In genomic region chr10:3241128-3242057, GRCh38 we compare ENCODE assay signal across 23 cellular contexts.
DNase-seq lines count a peak whose midpoint lies in the region; ATAC-seq, FAIRE-seq and TF ChIP-seq lines count a peak whose summit lies in the region.
"Had no signal": no experiment of that assay in that cellular context is flagged by ENCODE, and none has a peak within 500 bp of the region (broad histone marks: within the 10 kb centered on the region; RNA-seq: fewer than 3 reads in every experiment).

No MANE protein-coding gene starts in this region.

- no peaks in the 10 kb centered on the region for H3K36me3 Mint-ChIP-seq in chondrocyte (ENCODE audit: low read depth)
- H3K36me3 Mint-ChIP-seq: activated naive CD4-positive, alpha-beta T cell treated with anti-CD3 and anti-CD28 coated beads, Interleukin-2, amount 10 ng/mL, durations not matched to agents 7 days and 5 days; naive thymus-derived CD4-positive, alpha-beta T cell; stimulated activated memory B cell treated with anti-CD40 and anti-IgM and Interleukin-4, amounts not matched to agents 10 μg/mL and 1 μg/mL and 100 μg/mL, for 72 hours had no signal

- H3K4me1 ChIP-seq in K562 (replicated peaks in 1 of 2; ENCODE audit: control insufficient read depth in 2 of 2, insufficient read depth in 2 of 2, low read length in 2 of 2) (peaks cover 0 to 8% of the 10 kb centered on the region in 2 experiments; a peak in 1 of 5 replicates), spleen (peaks cover 0 to 16% (median 10%) of the 10 kb centered on the region in 6 donors)

- TF ChIP-seq POLR2A in K562 (conservative IDR thresholded peaks at IDR 0.05) (no peak), spleen (IDR thresholded peaks at IDR 0.05) (no peak)

- 17% methylated on average over 33 of the region's 33 CpGs for WGBS in K562 (ENCODE audit: insufficient coverage, low coverage, missing lambda C conversion rate)
- WGBS in spleen, 5 donors: 87 to 94% (median 89%) methylated on average over 33 of the region's 33 CpGs

- no peaks in the 10 kb centered on the region for H3K9me3 Mint-ChIP-seq in chondrocyte (ENCODE audit: low read depth)
- H3K9me3 Mint-ChIP-seq: activated naive CD4-positive, alpha-beta T cell treated with anti-CD3 and anti-CD28 coated beads, Interleukin-2, amount 10 ng/mL, durations not matched to agents 7 days and 5 days; activated T-helper 17 cell treated with anti-CD3 and anti-CD28 coated beads, Interleukin-2, amount 50 U/mL, for 72 hours; naive thymus-derived CD4-positive, alpha-beta T cell; stimulated activated memory B cell treated with anti-CD40 and anti-IgM and Interleukin-4, amounts not matched to agents 10 μg/mL and 1 μg/mL and 100 μg/mL, for 72 hours had no signal

- H3K27me3 ChIP-seq in K562 (ENCODE audit: control insufficient read depth in 2 of 2, insufficient read depth in 2 of 2, low read length in 2 of 2) (peaks cover 50 to 83% of the 10 kb centered on the region in 2 experiments), spleen (replicated peaks in 1 of 7) (peaks cover 0 to 13% (median 0%) of the 10 kb centered on the region in 7 donors)
- H3K27me3 ChIP-seq: BLaER1, transverse colon had no signal

- POLR2A ChIA-PET in K562 (lab: Yijun Ruan, JAX): no interaction called here

- no peaks in the 10 kb centered on the region for H3K27me3 Mint-ChIP-seq in chondrocyte (ENCODE audit: low read depth)

- no peak overlapping the region for H3K4me3 Mint-ChIP-seq in chondrocyte (ENCODE audit: unreplicated experiment)
- H3K4me3 Mint-ChIP-seq: activated CD8-positive, alpha-beta T cell treated with anti-CD3 and anti-CD28 coated beads, Interleukin-2, amount 10 ng/mL, durations not matched to agents 7 days and 5 days; activated naive CD4-positive, alpha-beta T cell treated with anti-CD3 and anti-CD28 coated beads, Interleukin-2, amount 10 ng/mL, durations not matched to agents 7 days and 5 days; activated T-helper 17 cell treated with anti-CD3 and anti-CD28 coated beads, Interleukin-2, amount 50 U/mL, for 72 hours; naive thymus-derived CD4-positive, alpha-beta T cell; stimulated activated memory B cell treated with anti-CD40 and anti-IgM and Interleukin-4, amounts not matched to agents 10 μg/mL and 1 μg/mL and 100 μg/mL, for 72 hours; T-helper 17 cell had no signal

- H3K9me3 ChIP-seq in K562 (replicated peaks; ENCODE audit: control insufficient read depth, insufficient read depth, low read depth, low read length): peaks cover 2% of the 10 kb centered on the region
- H3K9me3 ChIP-seq in spleen: no peaks in the 10 kb centered on the region
- H3K9me3 ChIP-seq: adrenal gland, BLaER1, transverse colon had no signal

- DNase-seq in Ammon's horn (ENCODE audit: low spot score) (peak; percentile 29), GM03348 (ENCODE audit: low spot score) (peak; percentile 23), K562 (ENCODE audit: extremely low read depth in 1 of 4, low spot score in 3 of 4) (no peak), medulla oblongata (ENCODE audit: extremely low spot score) (peak; percentile 31), NAMALWA (ENCODE audit: low spot score) (no peak), T-helper 9 cell (no peak), spleen (no peak), chondrocyte (ENCODE audit: low spot score) (no peak)
- DNase-seq: activated CD8-positive, alpha-beta T cell treated with anti-CD3 and anti-CD28 coated beads, Interleukin-2, amount 10 ng/mL, durations not matched to agents 7 days and 5 days; activated naive CD4-positive, alpha-beta T cell treated with anti-CD3 and anti-CD28 coated beads, Interleukin-2, amount 10 ng/mL, durations not matched to agents 7 days and 5 days; glutamatergic neuron; HCEC 1CT; naive thymus-derived CD4-positive, alpha-beta T cell; NCI-H2171; NCI-H524 treated with DMSO at 0.1 percent for 48 hours; SHP77; T-helper 17 cell; transverse colon had no signal

- TF ChIP-seq RAD21 in K562 (CRISPR knock-in tag; conservative IDR thresholded peaks at IDR 0.05 in 1 of 2, IDR thresholded peaks at IDR 0.05 in 1 of 2): no peak

- no peak overlapping the region for H2AFZ ChIP-seq in K562 (ENCODE audit: low read depth, low read length)

- no peak overlapping the region for H3K27ac Mint-ChIP-seq in chondrocyte (ENCODE audit: unreplicated experiment)
- H3K27ac Mint-ChIP-seq: activated CD8-positive, alpha-beta T cell treated with anti-CD3 and anti-CD28 coated beads, Interleukin-2, amount 10 ng/mL, durations not matched to agents 7 days and 5 days; activated naive CD4-positive, alpha-beta T cell treated with anti-CD3 and anti-CD28 coated beads, Interleukin-2, amount 10 ng/mL, durations not matched to agents 7 days and 5 days; activated T-helper 17 cell treated with anti-CD3 and anti-CD28 coated beads, Interleukin-2, amount 50 U/mL, for 72 hours; naive thymus-derived CD4-positive, alpha-beta T cell; stimulated activated memory B cell treated with anti-CD40 and anti-IgM and Interleukin-4, amounts not matched to agents 10 μg/mL and 1 μg/mL and 100 μg/mL, for 72 hours; T-helper 17 cell had no signal

- H3K9me1 ChIP-seq in K562 (ENCODE audit: control insufficient read depth, insufficient read depth, low read length): no peaks in the 10 kb centered on the region

- no peak overlapping the region for H3K9ac ChIP-seq in K562 (ENCODE audit: insufficient read depth in 1 of 2, low read depth in 2 of 2, low read length in 2 of 2)
- H3K9ac ChIP-seq: BLaER1 had no signal

- H3K36me3 ChIP-seq in K562 (ENCODE audit: control insufficient read depth, insufficient read depth, low read length): no peaks in the 10 kb centered on the region
- H3K36me3 ChIP-seq in spleen: no peaks in the 10 kb centered on the region
- H3K36me3 ChIP-seq: adrenal gland, BLaER1, transverse colon had no signal

- in situ Hi-C loops in K562 (cut with MboI): loop anchor here (10.0 kb wide), 1 partner anchor 1423 kb away; no protein-coding TSS in a partner anchor

- no peak for FAIRE-seq in K562 (lab: Jason Lieb, UNC)
- FAIRE-seq: islet of Langerhans had no signal

- TF ChIP-seq EP300 in K562 (IDR thresholded peaks at IDR 0.05; ENCODE audit: low read length): no peak

- TF ChIP-seq CTCF in K562 (IDR thresholded peaks at IDR 0.05 in 2 of 3, conservative IDR thresholded peaks at IDR 0.05 in 1 of 3; ENCODE audit: insufficient read depth in 2 of 3, low read depth in 1 of 3, low read length in 3 of 3) (no peak), spleen (IDR thresholded peaks at IDR 0.05 in 8 of 11, conservative IDR thresholded peaks at IDR 0.05 in 3 of 11) (no peak), chondrocyte (IDR thresholded peaks at IDR 0.05) (no peak)

- intact Hi-C loops in K562 (cut with micrococcal nuclease): no loop called here
- intact Hi-C loops in spleen (cut with DNase I; ENCODE audit: low total_unique reads): no loop called here

- H4K20me1 ChIP-seq in K562 (replicated peaks; ENCODE audit: control insufficient read depth, insufficient read depth, low read length): 0 out of 2 replicates have a peak, but pooled peaks cover 8% of the 10 kb centered on the region
- H4K20me1 ChIP-seq: BLaER1 had no signal

- CTCF ChIA-PET in K562 (lab: Yijun Ruan, JAX; ENCODE audit: low intra/inter-chr PET ratio): interaction anchor here (0.6 to 1.5 kb wide), 2 partner anchors 1360 to 1415 kb away, joined by 3 to 5 read pairs; no protein-coding TSS in a partner anchor

- H3K4me1 Mint-ChIP-seq in chondrocyte (ENCODE audit: low read depth): peaks cover 25% of the 10 kb centered on the region
- H3K4me1 Mint-ChIP-seq: activated T-helper 17 cell treated with anti-CD3 and anti-CD28 coated beads, Interleukin-2, amount 50 U/mL, for 72 hours; T-helper 17 cell had no signal

- H3K27ac ChIP-seq in K562 (ENCODE audit: extremely low read depth, low read depth, low read length) (no peak overlapping the region), spleen (peak overlapping the region in 3 of 8 donors; percentile 74 to 78 (median 76))
- H3K27ac ChIP-seq: BLaER1, transverse colon had no signal

- H3K79me2 ChIP-seq in K562 (ENCODE audit: control insufficient read depth, insufficient read depth, low read length): no peaks in the 10 kb centered on the region

- no peak overlapping the region for H3K4me3 ChIP-seq in K562
- H3K4me3 ChIP-seq in spleen: no peak overlapping the region
- H3K4me3 ChIP-seq: adrenal gland, BLaER1, transverse colon had no signal

- ATAC-seq in K562: no peak
- ATAC-seq: activated CD8-positive, alpha-beta T cell treated with anti-CD3 and anti-CD28 coated beads, Interleukin-2, amount 10 ng/mL, durations not matched to agents 7 days and 5 days; activated T-helper 17 cell treated with anti-CD3 and anti-CD28 coated beads, Interleukin-2, amount 50 U/mL, for 72 hours; naive thymus-derived CD4-positive, alpha-beta T cell; stimulated activated memory B cell treated with anti-CD40 and anti-IgM and Interleukin-4, amounts not matched to agents 10 μg/mL and 1 μg/mL and 100 μg/mL, for 72 hours; T-helper 17 cell had no signal

- no peak overlapping the region for H3K4me2 ChIP-seq in K562 (ENCODE audit: insufficient read depth, low read length)
- H3K4me2 ChIP-seq: BLaER1 had no signal

- no TSS peak for BruUV-seq in K562 (replicated peaks; lab: Mats Ljungman, UMichigan)

TF ChIP-seq in K562, 482 proteins besides CTCF, POLR2A, EP300 and RAD21:
- TF ChIP-seq RFX1 (IDR thresholded peaks at IDR 0.05): peak; percentile 60
- no peak for TF ChIP-seq NR1H2 (CRISPR knock-in tag; IDR thresholded peaks at IDR 0.05)

Comparison
In these comparisons a context has a peak if more than half of its experiments do, and no peak if none do; other contexts are left out.
1. DNase-seq: peak in Ammon's horn (single experiment), GM03348 (single experiment) and medulla oblongata (single experiment); none in K562 (0 of 4), NAMALWA (single experiment), T-helper 9 cell (single experiment), spleen (single experiment) and chondrocyte (single experiment).